28 cellular contexts compared by ENCODE assay signal in the genomic region with DNA sequence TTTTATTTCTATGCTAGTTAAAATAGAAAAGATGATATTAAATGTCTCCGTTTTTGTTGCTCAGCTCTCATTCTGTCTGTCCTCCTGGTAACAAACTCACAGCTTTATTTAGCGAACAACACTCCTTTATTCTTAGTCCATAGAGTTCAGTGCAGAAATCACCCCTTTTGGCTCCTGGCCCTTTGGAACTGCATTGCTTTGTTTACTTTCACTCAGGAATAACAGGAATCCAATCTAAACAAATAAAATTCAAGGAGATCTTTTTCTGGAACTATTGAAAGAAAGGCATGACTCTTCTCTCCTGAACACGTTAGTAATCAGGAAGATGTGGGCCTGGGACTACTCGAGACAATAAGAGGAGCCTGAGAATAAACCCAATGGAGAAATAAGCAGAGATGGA.
DNase-seq lines count a peak whose midpoint lies in the region; ATAC-seq and TF ChIP-seq lines count a peak whose summit lies in the region.
"Had no signal": no experiment of that assay in that cellular context is flagged by ENCODE, and none has a peak within 500 bp of the region (broad histone marks: within the 10 kb centered on the region; RNA-seq: fewer than 3 reads in every experiment).

No MANE protein-coding gene starts in this region.

- intact Hi-C loops in PC-3 (cut with micrococcal nuclease): no loop called here

- DNase-seq in NCI-H345 (lab: John Stamatoyannopoulos, UW) (peak; percentile 34), NCI-H345 treated with DMSO at 0.1 percent for 48 hours (lab: John Stamatoyannopoulos, UW; ENCODE audit: unreplicated experiment) (no peak), PC-3 (peak; percentile 70), inferior parietal cortex (ENCODE audit: extremely low spot score) (peak; percentile 68), progenitor cell of endocrine pancreas (ENCODE audit: low spot score, unreplicated experiment) (no peak), NCI-H226 (no peak), NCI-H146 treated with DMSO at 0.1 percent for 48 hours (lab: John Stamatoyannopoulos, UW; ENCODE audit: unreplicated experiment) (no peak)
- DNase-seq: activated CD8-positive, alpha-beta T cell treated with anti-CD3 and anti-CD28 coated beads for 36 hours; AML-193; CD8-positive, alpha-beta T cell; DMS 273 treated with DMSO at 0.1 percent for 48 hours; GM23248; KBM-7; left cardiac atrium; MM.1S; naive thymus-derived CD8-positive, alpha-beta T cell; NCI-H1436 treated with DMSO at 0.1 percent for 48 hours; NCI-H2107; NCI-H526 treated with DMSO at 0.1 percent for 48 hours; stimulated activated CD4-positive, alpha-beta T cell treated with anti-CD3 and anti-CD28 coated beads, Interleukin-2, amount 100 ng/mL, for 24 hours; T-helper 17 cell had no signal

- peaks cover 20% of the 10 kb centered on the region for H3K4me1 Mint-ChIP-seq in progenitor cell of endocrine pancreas (ENCODE audit: low read depth)
- H3K4me1 Mint-ChIP-seq: activated T-helper 17 cell treated with anti-CD3 and anti-CD28 coated beads, Interleukin-2, amount 50 U/mL, for 72 hours; naive thymus-derived CD8-positive, alpha-beta T cell had no signal

- no peak for TF ChIP-seq CTCF in PC-3 (conservative IDR thresholded peaks at IDR 0.05; ENCODE audit: low read depth, low read length)
- no peak for TF ChIP-seq CTCF in progenitor cell of endocrine pancreas (IDR thresholded peaks at IDR 0.05; ENCODE audit: unreplicated experiment)

- 0 out of 2 replicates have a peak overlapping the region, but pooled peaks have one; percentile 23 for H3K4me3 ChIP-seq in PC-3 (ENCODE audit: low read length)
- H3K4me3 ChIP-seq: A549, ascending aorta, GM23248, smooth muscle cell had no signal

- H3K79me2 ChIP-seq in PC-3 (ENCODE audit: low read length): no peaks in the 10 kb centered on the region

- no TSS peak for BruUV-seq in PC-3 (replicated peaks; lab: Mats Ljungman, UMichigan)

- peaks cover 2% of the 10 kb centered on the region for H3K36me3 Mint-ChIP-seq in progenitor cell of endocrine pancreas (ENCODE audit: insufficient read depth)
- H3K36me3 Mint-ChIP-seq: activated naive CD4-positive, alpha-beta T cell treated with anti-CD3 and anti-CD28 coated beads, Interleukin-2, amount 50 U/mL, for 72 hours; CD8-positive, alpha-beta T cell; naive thymus-derived CD8-positive, alpha-beta T cell; type B pancreatic cell had no signal

- no peaks in the 10 kb centered on the region for H3K27me3 ChIP-seq in PC-3 (ENCODE audit: low read length)
- H3K27me3 ChIP-seq: ascending aorta had no signal

- H3K9ac ChIP-seq in PC-3 (ENCODE audit: low read length): peak overlapping the region; percentile 31; the same call in 1 of the 2 replicates
- H3K9ac ChIP-seq: GM23248 had no signal

- POLR2A ChIA-PET in PC-3 (lab: Charles Lee; ENCODE audit: unreplicated experiment): no interaction called here

- no peaks in the 10 kb centered on the region for H3F3A ChIP-seq in PC-3 (ENCODE audit: low read length, unreplicated experiment)

- CTCF ChIA-PET in PC-3 (lab: Charles Lee): no interaction called here

- H3K4me2 ChIP-seq in PC-3 (ENCODE audit: low read length): peak overlapping the region; percentile 46
- H3K4me2 ChIP-seq: A549, smooth muscle cell had no signal

- H3K27ac ChIP-seq in PC-3 (ENCODE audit: low read length): peak overlapping the region; percentile 76
- H3K27ac ChIP-seq: A549, ascending aorta, GM23248 had no signal

- peaks cover 18% of the 10 kb centered on the region for H3K4me1 ChIP-seq in PC-3 (ENCODE audit: insufficient read depth, low read length)
- H3K4me1 ChIP-seq: A549, ascending aorta had no signal

- peak overlapping the region; percentile 60 for H3K27ac Mint-ChIP-seq in progenitor cell of endocrine pancreas
- H3K27ac Mint-ChIP-seq: activated CD8-positive, alpha-beta T cell treated with anti-CD3 and anti-CD28 coated beads for 36 hours; activated naive CD4-positive, alpha-beta T cell treated with anti-CD3 and anti-CD28 coated beads, Interleukin-2, amount 50 U/mL, for 72 hours; activated T-helper 17 cell treated with anti-CD3 and anti-CD28 coated beads, Interleukin-2, amount 50 U/mL, for 72 hours; CD8-positive, alpha-beta T cell; naive thymus-derived CD8-positive, alpha-beta T cell; T-helper 17 cell; type B pancreatic cell had no signal

- no peaks in the 10 kb centered on the region for H3K9me2 ChIP-seq in PC-3 (replicated peaks; ENCODE audit: low read length)

- H2AFZ ChIP-seq in PC-3 (ENCODE audit: low read length): peak overlapping the region; percentile 15; the same call in 1 of the 2 replicates
- H2AFZ ChIP-seq: GM23248 had no signal

- peaks cover 6% of the 10 kb centered on the region for H3K9me3 Mint-ChIP-seq in progenitor cell of endocrine pancreas (ENCODE audit: low read depth)
- H3K9me3 Mint-ChIP-seq: activated T-helper 17 cell treated with anti-CD3 and anti-CD28 coated beads, Interleukin-2, amount 50 U/mL, for 72 hours; type B pancreatic cell had no signal

- no peaks in the 10 kb centered on the region for H3K9me3 ChIP-seq in PC-3 (ENCODE audit: low read length)
- H3K9me3 ChIP-seq: A549, ascending aorta had no signal

- H3K27me3 Mint-ChIP-seq in progenitor cell of endocrine pancreas: no peaks in the 10 kb centered on the region
- H3K27me3 Mint-ChIP-seq: activated CD8-positive, alpha-beta T cell treated with anti-CD3 and anti-CD28 coated beads for 36 hours; activated T-helper 17 cell treated with anti-CD3 and anti-CD28 coated beads, Interleukin-2, amount 50 U/mL, for 72 hours; T-helper 17 cell; type B pancreatic cell had no signal

- H3K4me3 Mint-ChIP-seq in progenitor cell of endocrine pancreas (ENCODE audit: low read depth): no peak overlapping the region
- H3K4me3 Mint-ChIP-seq: activated CD8-positive, alpha-beta T cell treated with anti-CD3 and anti-CD28 coated beads for 36 hours; activated T-helper 17 cell treated with anti-CD3 and anti-CD28 coated beads, Interleukin-2, amount 50 U/mL, for 72 hours; CD8-positive, alpha-beta T cell; naive thymus-derived CD8-positive, alpha-beta T cell; T-helper 17 cell; type B pancreatic cell had no signal

- no peaks in the 10 kb centered on the region for H4K20me1 ChIP-seq in PC-3 (ENCODE audit: low read length)

- ATAC-seq in PC-3 (peak; percentile 50), GM21723 (IDR thresholded peaks at IDR 0.05; ENCODE audit: unreplicated experiment) (no peak)
- ATAC-seq: A549; activated CD8-positive, alpha-beta T cell treated with anti-CD3 and anti-CD28 coated beads for 36 hours; activated naive CD4-positive, alpha-beta T cell treated with anti-CD3 and anti-CD28 coated beads, Interleukin-2, amount 50 U/mL, for 72 hours; activated T-helper 17 cell treated with anti-CD3 and anti-CD28 coated beads, Interleukin-2, amount 50 U/mL, for 72 hours; CD8-positive, alpha-beta T cell; left cardiac atrium; naive thymus-derived CD8-positive, alpha-beta T cell; T-helper 17 cell had no signal

- no peaks in the 10 kb centered on the region for H3K36me3 ChIP-seq in PC-3 (ENCODE audit: low read depth, low read length)
- H3K36me3 ChIP-seq: ascending aorta had no signal

Comparison
In these comparisons a context has a peak if more than half of its experiments do, and no peak if none do; other contexts are left out.
1. DNase-seq: peak in NCI-H345 (single experiment), PC-3 (single experiment) and inferior parietal cortex (single experiment); none in NCI-H345 treated with DMSO at 0.1 percent for 48 hours (single experiment), progenitor cell of endocrine pancreas (single experiment), NCI-H226 (single experiment) and NCI-H146 treated with DMSO at 0.1 percent for 48 hours (single experiment).